In the genomic region with DNA sequence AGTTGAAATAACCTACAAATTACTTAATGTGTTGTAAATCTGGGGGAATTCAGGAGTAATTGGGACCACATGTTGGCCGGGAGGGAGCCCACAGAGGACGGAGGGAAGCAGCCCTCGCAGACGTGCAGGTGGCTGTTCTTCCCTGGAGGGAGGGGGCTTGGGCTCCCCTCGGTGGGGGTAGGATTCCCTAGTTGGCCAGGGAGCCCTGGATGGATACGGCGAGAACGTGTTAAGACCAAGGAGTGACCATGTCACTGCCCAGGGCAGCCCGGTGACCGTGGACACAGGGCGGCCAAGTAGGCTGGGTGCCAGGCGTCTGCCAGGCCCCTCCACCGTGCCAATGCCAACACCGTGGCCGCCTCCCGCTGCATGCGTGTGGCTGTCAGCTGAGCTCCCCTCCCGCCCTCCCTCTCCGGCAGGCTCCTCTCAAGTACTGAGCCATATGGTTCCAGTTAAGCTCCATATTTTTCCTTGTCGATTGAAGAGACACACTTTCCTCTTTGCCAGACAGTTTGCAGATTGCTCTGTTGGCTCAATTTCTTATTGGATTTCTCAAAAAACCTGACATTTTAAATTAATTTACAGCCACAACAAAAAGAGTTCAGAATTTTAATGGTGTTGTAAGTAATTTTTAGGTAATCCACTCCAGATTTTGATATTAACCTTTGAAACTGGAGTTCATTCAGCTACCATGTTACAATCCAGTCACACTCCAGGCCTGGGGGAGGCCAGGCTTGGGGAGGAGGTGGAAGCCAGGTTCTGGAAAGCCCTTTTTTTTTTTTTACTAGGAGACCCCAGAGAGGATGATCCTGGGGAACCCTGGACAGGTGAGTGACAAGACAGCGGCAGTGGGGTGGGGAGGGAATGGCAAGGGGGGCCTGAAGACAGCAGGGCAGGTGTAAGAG, we compare ENCODE assay signal across 10 cellular contexts.
A peak's percentile ranks its signal among the peaks of the same experiment; 100 is the strongest.
DNase-seq lines count a peak whose midpoint lies in the region; ATAC-seq, FAIRE-seq and TF ChIP-seq lines count a peak whose summit lies in the region.
"Had no signal": no experiment of that assay in that cellular context is flagged by ENCODE, and none has a peak within 500 bp of the region (broad histone marks: within the 10 kb centered on the region; RNA-seq: fewer than 3 reads in every experiment).

No MANE protein-coding gene starts in this region.

- H3K4me3 ChIP-seq in foreskin fibroblast (ENCODE audit: low read depth in 1 of 2, low read length in 2 of 2), result peak overlapping the region in 1 of 2 donors; percentile 10

- ATAC-seq in stimulated activated effector memory CD8-positive, alpha-beta T cell treated with anti-CD3 and anti-CD28 coated beads, Interleukin-12 subunit alpha, Interleukin-12 subunit beta, amount 100 ng/mL, for 72 hours, result no peak
- no peak for ATAC-seq in HG03139 (IDR thresholded peaks at IDR 0.05; ENCODE audit: unreplicated experiment)
- ATAC-seq in GM21360 (IDR thresholded peaks at IDR 0.05; ENCODE audit: unreplicated experiment), result no peak

- no peak overlapping the region for H3K4me3 Mint-ChIP-seq in stimulated activated effector memory CD8-positive, alpha-beta T cell treated with anti-CD3 and anti-CD28 coated beads, Interleukin-12 subunit alpha, Interleukin-12 subunit beta, amount 100 ng/mL, for 72 hours
- H3K4me3 Mint-ChIP-seq: endodermal cell, naive B cell had no signal

- TF ChIP-seq CTCF in foreskin fibroblast (IDR thresholded peaks at IDR 0.05; ENCODE audit: low read depth, low read length), result no peak

- H3K27ac Mint-ChIP-seq in stimulated activated effector memory CD8-positive, alpha-beta T cell treated with anti-CD3 and anti-CD28 coated beads, Interleukin-12 subunit alpha, Interleukin-12 subunit beta, amount 100 ng/mL, for 72 hours, result peak overlapping the region; percentile 52
- H3K27ac Mint-ChIP-seq: endodermal cell had no signal

- H3K9me3 Mint-ChIP-seq in stimulated activated effector memory CD8-positive, alpha-beta T cell treated with anti-CD3 and anti-CD28 coated beads, Interleukin-12 subunit alpha, Interleukin-12 subunit beta, amount 100 ng/mL, for 72 hours, result no peaks in the 10 kb centered on the region
- H3K9me3 Mint-ChIP-seq: endodermal cell, naive B cell had no signal

- DNase-seq in EL (peak; percentile 45), NCI-H524 treated with DMSO at 0.1 percent for 48 hours (lab: John Stamatoyannopoulos, UW) (peak; percentile 48), foreskin fibroblast (peak; percentile 55 to 83), GM19239 (ENCODE audit: insufficient read length, low spot score) (no peak), UCSD-AML1 (lab: John Stamatoyannopoulos, UW; ENCODE audit: unreplicated experiment) (no peak)
- no peak for DNase-seq in stimulated activated effector memory CD8-positive, alpha-beta T cell treated with anti-CD3 and anti-CD28 coated beads, Interleukin-12 subunit alpha, Interleukin-12 subunit beta, amount 100 ng/mL, for 72 hours (ENCODE audit: low spot score in 2 of 2)
- DNase-seq: endodermal cell, naive B cell had no signal

- no peaks in the 10 kb centered on the region for H3K36me3 Mint-ChIP-seq in stimulated activated effector memory CD8-positive, alpha-beta T cell treated with anti-CD3 and anti-CD28 coated beads, Interleukin-12 subunit alpha, Interleukin-12 subunit beta, amount 100 ng/mL, for 72 hours
- H3K36me3 Mint-ChIP-seq: naive B cell had no signal

- FAIRE-seq in GM19239 (lab: Jason Lieb, UNC), result no peak

- no peaks in the 10 kb centered on the region for H3K4me1 Mint-ChIP-seq in stimulated activated effector memory CD8-positive, alpha-beta T cell treated with anti-CD3 and anti-CD28 coated beads, Interleukin-12 subunit alpha, Interleukin-12 subunit beta, amount 100 ng/mL, for 72 hours
- H3K4me1 Mint-ChIP-seq: naive B cell had no signal

Comparison
In these comparisons a context has a peak if more than half of its experiments do, and no peak if none do; other contexts are left out.
1. DNase-seq: peak in EL (single experiment), NCI-H524 treated with DMSO at 0.1 percent for 48 hours (single experiment) and foreskin fibroblast (2 of 2); none in stimulated activated effector memory CD8-positive, alpha-beta T cell treated with anti-CD3 and anti-CD28 coated beads, Interleukin-12 subunit alpha, Interleukin-12 subunit beta, amount 100 ng/mL, for 72 hours (0 of 2), GM19239 (single experiment) and UCSD-AML1 (single experiment).